In genomic region chr5:1536298-1537165, GRCh38 we compare ENCODE assay signal across 8 cellular contexts. TPM values are rescaled to one million over a fixed set of nuclear protein-coding genes. Genes with fewer than 3 reads are reported as not detected.
A peak's percentile ranks its signal among the peaks of the same experiment; 100 is the strongest.
DNase-seq lines count a peak whose midpoint lies in the region; ATAC-seq and TF ChIP-seq lines count a peak whose summit lies in the region.

No MANE protein-coding gene starts in this region.

- H3K4me3 Mint-ChIP-seq in activated naive CD4-positive, alpha-beta T cell treated with anti-CD3 and anti-CD28 coated beads for 36 hours = peak overlapping the region; percentile 76
- H3K4me3 Mint-ChIP-seq in stimulated activated naive B cell treated with anti-CD40 and anti-IgM and Interleukin-4, amounts not matched to agents 10 μg/mL and 1 μg/mL and 100 μg/mL, for 72 hours = peak overlapping the region; percentile 79 to 84

- H3K27me3 Mint-ChIP-seq in activated naive CD4-positive, alpha-beta T cell treated with anti-CD3 and anti-CD28 coated beads for 36 hours (ENCODE audit: low read depth) = no peaks in the 10 kb centered on the region
- H3K27me3 Mint-ChIP-seq in stimulated activated naive B cell treated with anti-CD40 and anti-IgM and Interleukin-4, amounts not matched to agents 10 μg/mL and 1 μg/mL and 100 μg/mL, for 72 hours = no peaks in the 10 kb centered on the region

- peak overlapping the region; percentile 68 for H3K27ac Mint-ChIP-seq in activated naive CD4-positive, alpha-beta T cell treated with anti-CD3 and anti-CD28 coated beads for 36 hours
- H3K27ac Mint-ChIP-seq in stimulated activated naive B cell treated with anti-CD40 and anti-IgM and Interleukin-4, amounts not matched to agents 10 μg/mL and 1 μg/mL and 100 μg/mL, for 72 hours = peak overlapping the region; percentile 95

- peaks cover 10% of the 10 kb centered on the region for H3F3A ChIP-seq in PC-9 (ENCODE audit: insufficient read depth, low read depth)

- intact Hi-C loops in PC-9 (cut with micrococcal nuclease; ENCODE audit: unreplicated experiment) = no loop called here
- intact Hi-C loops in activated naive CD4-positive, alpha-beta T cell treated with anti-CD3 and anti-CD28 coated beads for 36 hours (cut with micrococcal nuclease) = loop anchor here (1.0 to 10.0 kb wide), 4 partner anchors 12 to 258 kb away; partner anchors contain the start of gene MRPL36
- intact Hi-C loops in right lobe of liver (cut with DNase I) = no loop called here

- POLR2A ChIA-PET in PC-9 (lab: Charles Lee; ENCODE audit: unreplicated experiment) = interaction anchor here (0.7 kb wide), 1 partner anchor 20 kb away, joined by 3 read pairs; no protein-coding TSS in a partner anchor

- no peaks in the 10 kb centered on the region for H3K79me2 ChIP-seq in PC-9 (ENCODE audit: low read depth)

- BruUV-seq in PC-9 (replicated peaks; lab: Mats Ljungman, UMichigan) = no TSS peak

- H3K27ac ChIP-seq in PC-9 (no peak overlapping the region), right lobe of liver (peak overlapping the region; percentile 41 to 70 (median 56))

- peak overlapping the region; percentile 48 for H3K4me3 ChIP-seq in GM12865 (ENCODE audit: low read depth, low read length)
- H3K4me3 ChIP-seq in PC-9 = no peak overlapping the region
- H3K4me3 ChIP-seq in right lobe of liver = peak overlapping the region; percentile 10 to 47 (median 32)

- TF ChIP-seq CTCF in GM12865 (IDR thresholded peaks at IDR 0.05; ENCODE audit: insufficient read depth, low read depth, low read length, missing control alignments) (no peak), PC-9 (conservative IDR thresholded peaks at IDR 0.05) (no peak), right lobe of liver (IDR thresholded peaks at IDR 0.05) (no peak)

- H3K4me2 ChIP-seq in PC-9 = peak overlapping the region; percentile 44

- no peaks in the 10 kb centered on the region for H3K9me3 Mint-ChIP-seq in activated naive CD4-positive, alpha-beta T cell treated with anti-CD3 and anti-CD28 coated beads for 36 hours
- no peaks in the 10 kb centered on the region for H3K9me3 Mint-ChIP-seq in stimulated activated naive B cell treated with anti-CD40 and anti-IgM and Interleukin-4, amounts not matched to agents 10 μg/mL and 1 μg/mL and 100 μg/mL, for 72 hours

- H3K4me1 ChIP-seq in PC-9 (replicated peaks; ENCODE audit: insufficient read depth) (no peaks in the 10 kb centered on the region), right lobe of liver (peaks cover 0 to 5% (median 0%) of the 10 kb centered on the region in 4 donors)

- no peaks in the 10 kb centered on the region for H3K9me2 ChIP-seq in PC-9 (ENCODE audit: insufficient read depth)

- H4K20me1 ChIP-seq in PC-9 (ENCODE audit: insufficient read depth) = no peaks in the 10 kb centered on the region

- no peaks in the 10 kb centered on the region for H3K36me3 ChIP-seq in PC-9 (ENCODE audit: low read depth)
- H3K36me3 ChIP-seq in right lobe of liver = no peaks in the 10 kb centered on the region

- no peaks in the 10 kb centered on the region for H3K27me3 ChIP-seq in PC-9 (ENCODE audit: insufficient read depth, low read depth)
- H3K27me3 ChIP-seq in right lobe of liver = no peaks in the 10 kb centered on the region

- CTCF ChIA-PET in PC-9 (lab: Charles Lee) = no interaction called here
- CTCF ChIA-PET in activated naive CD4-positive, alpha-beta T cell treated with anti-CD3 and anti-CD28 coated beads for 36 hours (lab: Charles Lee) = interaction anchor here (0.8 to 1.6 kb wide), 5 partner anchors 57 to 368 kb away, joined by 3 to 6 read pairs (median 3); no protein-coding TSS in a partner anchor

- 39% methylated on average over 9 of the region's 9 CpGs for WGBS in right lobe of liver (ENCODE audit: insufficient coverage, low coverage, low lambda C conversion rate, missing lambda C conversion rate)

- DNase-seq in GM12865 (ENCODE audit: low read depth) = peak; percentile 90
- no peak for DNase-seq in PC-9
- peak; percentile 89 for DNase-seq in activated naive CD4-positive, alpha-beta T cell treated with anti-CD3 and anti-CD28 coated beads for 36 hours
- DNase-seq in right lobe of liver = peak; percentile 37 to 62 (median 45)
- DNase-seq in stimulated activated naive B cell treated with anti-CD40 and anti-IgM and Interleukin-4, amounts not matched to agents 10 μg/mL and 1 μg/mL and 100 μg/mL, for 72 hours = peak; percentile 77
- DNase-seq in foreskin melanocyte = no peak
- no peak for DNase-seq in T1000 (lab: John Stamatoyannopoulos, UW)

- H3K4me1 Mint-ChIP-seq in activated naive CD4-positive, alpha-beta T cell treated with anti-CD3 and anti-CD28 coated beads for 36 hours (ENCODE audit: low read depth) = peaks cover 16% of the 10 kb centered on the region
- peaks cover 24 to 41% of the 10 kb centered on the region in 2 donors for H3K4me1 Mint-ChIP-seq in stimulated activated naive B cell treated with anti-CD40 and anti-IgM and Interleukin-4, amounts not matched to agents 10 μg/mL and 1 μg/mL and 100 μg/mL, for 72 hours

- peak; percentile 99 for ATAC-seq in HG02610 (IDR thresholded peaks at IDR 0.05; ENCODE audit: unreplicated experiment)
- ATAC-seq in right lobe of liver = peak; percentile 89 to 98 (median 92)
- peak; percentile 99 to 100 for ATAC-seq in stimulated activated naive B cell treated with anti-CD40 and anti-IgM and Interleukin-4, amounts not matched to agents 10 μg/mL and 1 μg/mL and 100 μg/mL, for 72 hours (replicated peaks)

- H3K9me3 ChIP-seq in PC-9 (ENCODE audit: insufficient read depth, low read depth) (no peaks in the 10 kb centered on the region), right lobe of liver (no peaks in the 10 kb centered on the region)

- no peaks in the 10 kb centered on the region for H3K36me3 Mint-ChIP-seq in activated naive CD4-positive, alpha-beta T cell treated with anti-CD3 and anti-CD28 coated beads for 36 hours (ENCODE audit: low read depth)
- peaks cover 0 to 3% of the 10 kb centered on the region in 2 donors for H3K36me3 Mint-ChIP-seq in stimulated activated naive B cell treated with anti-CD40 and anti-IgM and Interleukin-4, amounts not matched to agents 10 μg/mL and 1 μg/mL and 100 μg/mL, for 72 hours

- no peak for TF ChIP-seq POLR2A in right lobe of liver (IDR thresholded peaks at IDR 0.05)

- no peak overlapping the region for H2AFZ ChIP-seq in PC-9

RNA-seq across cellular contexts. Expression of gene LPCAT1, which starts 12.8 kb away (rescaled TPM):
- total RNA-seq in PC-9 (2021) = 90.6 and 96.1 TPM in 2 replicates
- 10 to 100 TPM; 31.2 to 34.1 TPM for total RNA-seq in activated naive CD4-positive, alpha-beta T cell treated with anti-CD3 and anti-CD28 coated beads for 36 hours
- 10 to 100 TPM in 3 of 6 experiments, 1 to 10 TPM in 3; 6.9 to 38.6 (median 13.1) TPM for total RNA-seq in right lobe of liver

Comparison
In these comparisons a context has a peak if more than half of its experiments do, and no peak if none do; other contexts are left out.
1. DNase-seq: peak in GM12865 (single experiment), activated naive CD4-positive, alpha-beta T cell treated with anti-CD3 and anti-CD28 coated beads for 36 hours (single experiment), right lobe of liver (3 of 3) and stimulated activated naive B cell treated with anti-CD40 and anti-IgM and Interleukin-4, amounts not matched to agents 10 μg/mL and 1 μg/mL and 100 μg/mL, for 72 hours (single experiment); none in PC-9 (0 of 2), foreskin melanocyte (single experiment) and T1000 (single experiment).
2. Peak in every context shown above with its lines, with median percentiles within 50 percentile points of each other: ATAC-seq.